15 cellular contexts compared by ENCODE assay signal in genomic region chr21:38351176-38351959, GRCh38.
DNase-seq lines count a peak whose midpoint lies in the region; ATAC-seq and TF ChIP-seq lines count a peak whose summit lies in the region.
"Had no signal": no experiment of that assay in that cellular context is flagged by ENCODE, and none has a peak within 500 bp of the region (broad histone marks: within the 10 kb centered on the region; RNA-seq: fewer than 3 reads in every experiment).

No MANE protein-coding gene starts in this region.

- peaks cover 5% of the 10 kb centered on the region for H3K27me3 Mint-ChIP-seq in endodermal cell (ENCODE audit: insufficient read depth)
- H3K27me3 Mint-ChIP-seq in neural crest cell (ENCODE audit: low read depth) = peaks cover 15% of the 10 kb centered on the region
- peaks cover 3 to 10% of the 10 kb centered on the region in 2 donors for H3K27me3 Mint-ChIP-seq in CD4-positive, alpha-beta memory T cell

- no peak overlapping the region for H3K9ac ChIP-seq in BLaER1
- H3K9ac ChIP-seq in HUES6 (ENCODE audit: low read length) = peak overlapping the region; percentile 76
- no peak overlapping the region for H3K9ac ChIP-seq in endodermal cell (ENCODE audit: extremely low read depth, low read length, poor library complexity, severe bottlenecking)

- H3K4me3 Mint-ChIP-seq in endodermal cell = no peak overlapping the region
- no peak overlapping the region for H3K4me3 Mint-ChIP-seq in neural crest cell
- no peak overlapping the region for H3K4me3 Mint-ChIP-seq in CD4-positive, alpha-beta memory T cell
- H3K4me3 Mint-ChIP-seq: natural killer cell treated with Interleukin-12 subunit alpha and Interleukin-12 subunit beta and Interleukin-15 and Interleukin-18, amount 100 ng/mL, for 72 hours; stimulated activated effector memory CD8-positive, alpha-beta T cell treated with anti-CD3 and anti-CD28 coated beads, Interleukin-12 subunit alpha, Interleukin-12 subunit beta, amount 100 ng/mL, for 72 hours had no signal

- peak; percentile 41 for DNase-seq in endodermal cell
- no peak for DNase-seq in neural crest cell (ENCODE audit: low read depth, low spot score)
- DNase-seq in mucosa of gallbladder (ENCODE audit: low spot score) = no peak
- DNase-seq in CD4-positive, alpha-beta memory T cell = no peak
- DNase-seq: GDM1, MM.1S had no signal

- H3K4me1 ChIP-seq in BLaER1 (peaks cover 50% of the 10 kb centered on the region), HUES6 (ENCODE audit: control insufficient read depth, insufficient read depth, low read length) (peaks cover 21% of the 10 kb centered on the region), endodermal cell (ENCODE audit: control insufficient read depth, insufficient read depth, low read length) (peaks cover 10% of the 10 kb centered on the region)
- H3K4me1 ChIP-seq in CD4-positive, alpha-beta memory T cell (ENCODE audit: insufficient read depth, low read length) = no peaks in the 10 kb centered on the region

- peak overlapping the region; percentile 30 for H3K4me2 ChIP-seq in BLaER1

- H3K9me3 Mint-ChIP-seq in endodermal cell (no peaks in the 10 kb centered on the region), neural crest cell (peaks cover under 1% of the 10 kb centered on the region)
- no peaks in the 10 kb centered on the region for H3K9me3 Mint-ChIP-seq in CD4-positive, alpha-beta memory T cell
- H3K9me3 Mint-ChIP-seq: natural killer cell treated with Interleukin-12 subunit alpha and Interleukin-12 subunit beta and Interleukin-15 and Interleukin-18, amount 100 ng/mL, for 72 hours; stimulated activated effector memory CD8-positive, alpha-beta T cell treated with anti-CD3 and anti-CD28 coated beads, Interleukin-12 subunit alpha, Interleukin-12 subunit beta, amount 100 ng/mL, for 72 hours had no signal

- H3K36me3 Mint-ChIP-seq in endodermal cell (ENCODE audit: low read depth) (no peaks in the 10 kb centered on the region), neural crest cell (ENCODE audit: low read depth) (no peaks in the 10 kb centered on the region)
- no peaks in the 10 kb centered on the region for H3K36me3 Mint-ChIP-seq in CD4-positive, alpha-beta memory T cell
- H3K36me3 Mint-ChIP-seq: natural killer cell treated with Interleukin-12 subunit alpha and Interleukin-12 subunit beta and Interleukin-15 and Interleukin-18, amount 100 ng/mL, for 72 hours; stimulated activated effector memory CD8-positive, alpha-beta T cell treated with anti-CD3 and anti-CD28 coated beads, Interleukin-12 subunit alpha, Interleukin-12 subunit beta, amount 100 ng/mL, for 72 hours had no signal

- POLR2A ChIA-PET in CD4-positive, alpha-beta memory T cell (lab: Charles Lee; ENCODE audit: partially characterized antibody) = no interaction called here

- peaks cover 36% of the 10 kb centered on the region for H3K4me1 Mint-ChIP-seq in endodermal cell
- peaks cover 21% of the 10 kb centered on the region for H3K4me1 Mint-ChIP-seq in neural crest cell
- H3K4me1 Mint-ChIP-seq in CD4-positive, alpha-beta memory T cell = peaks cover 0 to 4% (median 1%) of the 10 kb centered on the region in 4 donors
- H3K4me1 Mint-ChIP-seq: stimulated activated effector memory CD8-positive, alpha-beta T cell treated with anti-CD3 and anti-CD28 coated beads, Interleukin-12 subunit alpha, Interleukin-12 subunit beta, amount 100 ng/mL, for 72 hours had no signal

- H3K27me3 ChIP-seq in BLaER1 (no peaks in the 10 kb centered on the region), HUES6 (ENCODE audit: control insufficient read depth, insufficient read depth, low read length) (no peaks in the 10 kb centered on the region; the same call in 1 of the 2 replicates), endodermal cell (ENCODE audit: control insufficient read depth, insufficient read depth, low read length, poor library complexity, severe bottlenecking) (no peaks in the 10 kb centered on the region)
- H3K27me3 ChIP-seq in CD4-positive, alpha-beta memory T cell (ENCODE audit: insufficient read depth, low read length) = no peaks in the 10 kb centered on the region
- H3K27me3 ChIP-seq: cardiac muscle cell had no signal

- H3K4me3 ChIP-seq in BLaER1 (no peak overlapping the region), HUES6 (ENCODE audit: low read depth, low read length) (no peak overlapping the region), endodermal cell (ENCODE audit: low read length) (no peak overlapping the region)
- H3K4me3 ChIP-seq in CD4-positive, alpha-beta memory T cell (ENCODE audit: low read length in 2 of 2) = no peak overlapping the region
- H3K4me3 ChIP-seq: cardiac muscle cell had no signal

- CTCF ChIA-PET in CD4-positive, alpha-beta memory T cell (lab: Charles Lee; ENCODE audit: partially characterized antibody) = interaction anchor here (1.0 to 11.1 kb wide), 14 partner anchors 22 to 788 kb away, joined by 3 to 137 read pairs (median 4); no protein-coding TSS in a partner anchor

- intact Hi-C loops in CD4-positive, alpha-beta memory T cell (cut with micrococcal nuclease) = loop anchor here (10.0 kb wide), 2 partner anchors 647 to 677 kb away; no protein-coding TSS in a partner anchor

- H3K27ac Mint-ChIP-seq in endodermal cell = no peak overlapping the region
- H3K27ac Mint-ChIP-seq in neural crest cell (ENCODE audit: unreplicated experiment) = peak overlapping the region; percentile 72
- H3K27ac Mint-ChIP-seq in CD4-positive, alpha-beta memory T cell = peak overlapping the region in 1 of 7 donors; percentile 6
- H3K27ac Mint-ChIP-seq: natural killer cell treated with Interleukin-12 subunit alpha and Interleukin-12 subunit beta and Interleukin-15 and Interleukin-18, amount 100 ng/mL, for 72 hours; stimulated activated effector memory CD8-positive, alpha-beta T cell treated with anti-CD3 and anti-CD28 coated beads, Interleukin-12 subunit alpha, Interleukin-12 subunit beta, amount 100 ng/mL, for 72 hours had no signal

- ATAC-seq in HG03175 (IDR thresholded peaks at IDR 0.05; ENCODE audit: unreplicated experiment) (no peak), GM21619 (IDR thresholded peaks at IDR 0.05; ENCODE audit: unreplicated experiment) (no peak)
- ATAC-seq: natural killer cell treated with Interleukin-12 subunit alpha and Interleukin-12 subunit beta and Interleukin-15 and Interleukin-18, amount 100 ng/mL, for 72 hours; stimulated activated effector memory CD8-positive, alpha-beta T cell treated with anti-CD3 and anti-CD28 coated beads, Interleukin-12 subunit alpha, Interleukin-12 subunit beta, amount 100 ng/mL, for 72 hours had no signal

- H3K9me3 ChIP-seq in BLaER1 (no peaks in the 10 kb centered on the region), HUES6 (ENCODE audit: control insufficient read depth, insufficient read depth, low read depth, low read length) (no peaks in the 10 kb centered on the region), endodermal cell (ENCODE audit: control insufficient read depth, low read length) (no peaks in the 10 kb centered on the region)
- no peaks in the 10 kb centered on the region for H3K9me3 ChIP-seq in CD4-positive, alpha-beta memory T cell (ENCODE audit: control insufficient read depth in 1 of 2, low read length in 2 of 2)

- 90 to 91% methylated on average over 10 to 16 of the region's 16 CpGs for WGBS in endodermal cell (ENCODE audit: insufficient coverage in 1 of 2, insufficient read length in 1 of 2), 2 experiments

- no peaks in the 10 kb centered on the region for H3K36me3 ChIP-seq in BLaER1
- H3K36me3 ChIP-seq in HUES6 (ENCODE audit: control insufficient read depth, insufficient read depth, low read length) = no peaks in the 10 kb centered on the region
- H3K36me3 ChIP-seq in endodermal cell (ENCODE audit: control insufficient read depth, insufficient read depth, low read length) = no peaks in the 10 kb centered on the region
- H3K36me3 ChIP-seq in CD4-positive, alpha-beta memory T cell (ENCODE audit: insufficient read depth, low read length) = no peaks in the 10 kb centered on the region
- H3K36me3 ChIP-seq: cardiac muscle cell had no signal

- H3K27ac ChIP-seq in BLaER1 (no peak overlapping the region), HUES6 (ENCODE audit: low read depth, low read length) (peak overlapping the region; percentile 12; the same call in 1 of the 2 replicates), endodermal cell (ENCODE audit: low read depth, low read length) (no peak overlapping the region)
- no peak overlapping the region for H3K27ac ChIP-seq in CD4-positive, alpha-beta memory T cell (ENCODE audit: low read depth, low read length)
- H3K27ac ChIP-seq: C4-2B, cardiac muscle cell, VCaP had no signal

- TF ChIP-seq CTCF in endodermal cell (conservative IDR thresholded peaks at IDR 0.05) (no peak), neural crest cell (conservative IDR thresholded peaks at IDR 0.05) (no peak)

- H4K20me1 ChIP-seq in BLaER1 = no peaks in the 10 kb centered on the region
